Comparison of ENCODE assay signal across 7 cellular contexts in the genomic region with DNA sequence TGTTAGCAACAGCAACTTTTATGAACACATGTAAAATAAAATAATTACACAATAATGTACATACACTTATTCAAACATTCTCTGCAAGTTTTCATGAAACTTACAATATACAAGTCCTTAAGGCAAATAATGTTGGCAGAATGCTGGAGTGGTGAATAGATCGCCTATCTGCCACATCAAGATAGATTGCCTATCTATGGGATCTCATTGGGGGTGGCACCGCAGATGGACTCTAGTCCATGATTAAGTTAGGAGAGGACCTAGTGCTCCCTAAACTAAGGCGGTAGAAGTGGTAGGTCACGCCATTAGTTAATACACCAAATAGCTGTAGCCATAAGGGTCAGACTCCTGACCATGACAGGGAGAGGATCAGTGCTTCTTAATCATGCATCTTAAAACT.
"Had no signal": no experiment of that assay in that cellular context is flagged by ENCODE, and none has a peak within 500 bp of the region (broad histone marks: within the 10 kb centered on the region; RNA-seq: fewer than 3 reads in every experiment).

No MANE protein-coding gene starts in this region.

- DNase-seq: IMR-90, KBM-7, KG1 had no signal

- H3K27me3 Mint-ChIP-seq: IgD-negative memory B cell had no signal

- FAIRE-seq: HepG2, HTR-8/SVneo, K562 had no signal

- H3K36me3 Mint-ChIP-seq: IgD-negative memory B cell had no signal

- H3K4me3 Mint-ChIP-seq: IgD-negative memory B cell had no signal

- H3K4me1 Mint-ChIP-seq: IgD-negative memory B cell had no signal

- H3K27ac Mint-ChIP-seq: IgD-negative memory B cell had no signal
